Comparison of ENCODE assay signal across 8 cellular contexts in the genomic region with DNA sequence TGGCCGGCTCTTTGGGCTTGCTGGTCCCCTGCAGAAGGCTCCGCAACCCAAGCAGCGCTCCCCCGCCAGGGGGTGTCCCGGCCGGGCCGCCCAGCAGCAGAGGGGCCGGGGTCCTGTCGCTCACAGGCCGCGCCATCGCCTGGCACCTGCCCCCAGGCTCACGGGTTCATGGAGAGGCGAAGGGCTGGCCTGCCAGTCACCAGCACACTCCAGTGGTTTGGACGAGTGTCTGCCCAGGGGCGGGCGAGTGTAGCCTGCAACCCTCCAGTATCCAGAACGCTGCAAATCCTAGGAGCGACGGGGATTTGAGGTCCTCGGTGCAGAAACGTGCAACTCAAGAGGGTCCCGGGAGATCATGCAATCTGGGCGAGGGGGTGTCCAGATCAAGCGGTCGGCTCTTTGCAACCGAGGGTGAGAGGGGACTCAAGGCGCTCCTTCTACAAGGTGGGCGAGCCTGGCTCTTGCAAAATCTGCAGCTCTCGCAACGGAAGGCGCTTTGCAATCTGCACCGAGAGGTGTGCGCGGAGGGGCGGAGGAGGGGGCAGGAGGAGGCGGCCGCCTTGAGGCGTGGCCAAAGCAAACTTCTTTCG. TPM values are rescaled to one million over a fixed set of nuclear protein-coding genes. Genes with fewer than 3 reads are reported as not detected.
DNase-seq lines count a peak whose midpoint lies in the region; ATAC-seq and TF ChIP-seq lines count a peak whose summit lies in the region.

A gene with protein sequence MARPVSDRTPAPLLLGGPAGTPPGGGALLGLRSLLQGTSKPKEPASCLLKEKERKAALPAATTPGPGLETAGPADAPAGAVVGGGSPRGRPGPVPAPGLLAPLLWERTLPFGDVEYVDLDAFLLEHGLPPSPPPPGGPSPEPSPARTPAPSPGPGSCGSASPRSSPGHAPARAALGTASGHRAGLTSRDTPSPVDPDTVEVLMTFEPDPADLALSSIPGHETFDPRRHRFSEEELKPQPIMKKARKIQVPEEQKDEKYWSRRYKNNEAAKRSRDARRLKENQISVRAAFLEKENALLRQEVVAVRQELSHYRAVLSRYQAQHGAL (minus strand): TSS at position 521 of the 590 bp plus-strand sequence. CDS start 385 bp downstream, at position 136.

- in situ Hi-C loops in Panc1 (cut with HindIII; ENCODE audit: low pct_unique_long_range_greater_than_20kb, low sequenced_read_pairs), result no loop called here

- H3K36me3 ChIP-seq in BLaER1 (peaks cover 15% of the 10 kb centered on the region), Panc1 (ENCODE audit: control insufficient read depth, insufficient read depth, low read length) (no peaks in the 10 kb centered on the region; the same call in 1 of the 2 replicates)

- peak within 1 kb of the TSS; percentile 100 for H3K4me2 ChIP-seq in BLaER1

- ATAC-seq in GM21576 (IDR thresholded peaks at IDR 0.05; ENCODE audit: unreplicated experiment) (peak; percentile 4), Panc1 (peak; percentile 47), HG02981 (IDR thresholded peaks at IDR 0.05; ENCODE audit: unreplicated experiment) (no peak)

- TF ChIP-seq CTCF in Panc1 (IDR thresholded peaks at IDR 0.05) (no peak; the same call in 1 of the 2 replicates), dorsolateral prefrontal cortex (IDR thresholded peaks at IDR 0.05 in 54 of 56, conservative IDR thresholded peaks at IDR 0.05 in 2 of 56; ENCODE audit: low read depth in 1 of 56, partially characterized antibody in 56 of 56) (peak in 9 of 56 donors; percentile 8 to 32 (median 13))

- no peak for DNase-seq in Panc1 (ENCODE audit: low read depth, low spot score)
- peak in 2 of 10 donors; percentile 58 to 71 for DNase-seq in dorsolateral prefrontal cortex
- DNase-seq in mucosa of gallbladder (ENCODE audit: low spot score), result no peak
- DNase-seq in SW480 (ENCODE audit: low spot score), result no peak
- DNase-seq in SW 1271 (lab: John Stamatoyannopoulos, UW), result no peak

- peak within 1 kb of the TSS; percentile 89 for H3K4me3 ChIP-seq in BLaER1
- peak within 1 kb of the TSS; percentile 62 to 71 for H3K4me3 ChIP-seq in Panc1 (ENCODE audit: low read depth in 2 of 2, low read length in 2 of 2)
- peak within 1 kb of the TSS; percentile 64 to 95 (median 80) for H3K4me3 ChIP-seq in dorsolateral prefrontal cortex

- peak within 1 kb of the TSS; percentile 97 for H3K27ac ChIP-seq in BLaER1
- peak within 1 kb of the TSS; percentile 90 for H3K27ac ChIP-seq in Panc1 (ENCODE audit: low read length)
- peak within 1 kb of the TSS; percentile 80 to 100 (median 98) for H3K27ac ChIP-seq in dorsolateral prefrontal cortex

- H4K20me1 ChIP-seq in BLaER1, result peaks cover 7% of the 10 kb centered on the region; the same call in 1 of the 2 replicates

- intact Hi-C loops in Panc1 (cut with micrococcal nuclease; ENCODE audit: unreplicated experiment) (no loop called here), dorsolateral prefrontal cortex (cut with DNase I) (loop anchor here (5.0 to 10.0 kb wide), 2 partner anchors 328 to 330 kb away; a partner anchor contains a TSS)

- no peaks in the 10 kb centered on the region for H3K27me3 ChIP-seq in BLaER1
- no peaks in the 10 kb centered on the region for H3K27me3 ChIP-seq in Panc1 (ENCODE audit: control insufficient read depth, insufficient read depth, low read length)
- H3K27me3 ChIP-seq in dorsolateral prefrontal cortex, result no peaks in the 10 kb centered on the region

- peaks cover 46% of the 10 kb centered on the region for H3K4me1 ChIP-seq in BLaER1
- peaks cover 25% of the 10 kb centered on the region for H3K4me1 ChIP-seq in Panc1 (ENCODE audit: control insufficient read depth, insufficient read depth, low read length)

- H3K9me3 ChIP-seq in BLaER1 (no peaks in the 10 kb centered on the region), Panc1 (ENCODE audit: control insufficient read depth, insufficient read depth, low read depth, low read length) (no peaks in the 10 kb centered on the region)

- POLR2A ChIA-PET in Panc1 (lab: Charles Lee), result interaction anchor here (0.6 kb wide), 1 partner anchor 461 kb away, joined by 3 read pairs; no protein-coding TSS in a partner anchor

- H3K9ac ChIP-seq in BLaER1, result peak within 1 kb of the TSS; percentile 91

- BruUV-seq in Panc1 (replicated peaks; lab: Mats Ljungman, UMichigan), result no TSS peak

- CTCF ChIA-PET in Panc1 (lab: Charles Lee), result interaction anchor here (0.6 kb wide), 1 partner anchor 146 kb away, joined by 10 read pairs; no protein-coding TSS in a partner anchor

RNA-seq across cellular contexts. Expression of the gene that starts here (rescaled TPM):
- total RNA-seq in Panc1 (2021; ENCODE audit: unreplicated experiment) (7.4 TPM), dorsolateral prefrontal cortex (10 to 100 TPM; 24.9 to 77.5 (median 41.6) TPM), mucosa of gallbladder (39.9 TPM)
- 10.4 TPM for polyA plus RNA-seq in Panc1 (2012; ENCODE audit: insufficient read length)
